11 cellular contexts compared by ENCODE assay signal in the genomic region with DNA sequence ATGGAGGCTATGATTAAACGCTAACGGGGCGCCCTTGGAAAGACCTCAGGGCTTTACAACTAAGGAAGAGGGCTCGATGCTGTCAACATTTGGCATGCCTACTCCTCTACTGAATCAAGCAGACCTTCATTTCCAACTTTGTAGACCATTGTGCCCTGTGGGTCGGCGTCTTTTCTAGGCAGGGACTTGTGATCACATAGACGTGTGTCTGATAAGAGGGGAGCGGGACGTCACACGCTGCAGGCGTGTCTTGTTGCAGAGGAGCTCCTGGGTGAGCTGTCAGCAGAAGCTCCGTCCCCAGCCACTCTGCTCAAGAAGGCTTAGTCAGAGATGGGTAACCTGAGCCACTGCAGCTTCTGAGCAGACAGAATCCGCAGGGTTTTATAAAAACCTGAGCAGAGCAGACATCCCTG. TPM values are rescaled to one million over a fixed set of nuclear protein-coding genes. Genes with fewer than 3 reads are reported as not detected.
DNase-seq lines count a peak whose midpoint lies in the region; ATAC-seq and TF ChIP-seq lines count a peak whose summit lies in the region.
"Had no signal": no experiment of that assay in that cellular context is flagged by ENCODE, and none has a peak within 500 bp of the region (broad histone marks: within the 10 kb centered on the region; RNA-seq: fewer than 3 reads in every experiment).

No MANE protein-coding gene starts in this region.

- H3K9me3 Mint-ChIP-seq in stimulated activated naive CD8-positive, alpha-beta T cell treated with anti-CD3 and anti-CD28 coated beads, Interleukin-15, Interleukin-2, amounts not matched to agents 100 ng/mL and 50 ng/mL, for 24 hours = no peaks in the 10 kb centered on the region
- H3K9me3 Mint-ChIP-seq in activated naive CD8-positive, alpha-beta T cell (ENCODE audit: low read depth) = no peaks in the 10 kb centered on the region
- H3K9me3 Mint-ChIP-seq in type B pancreatic cell = no peaks in the 10 kb centered on the region
- no peaks in the 10 kb centered on the region for H3K9me3 Mint-ChIP-seq in MCF 10A (ENCODE audit: unreplicated experiment)

- no peak overlapping the region for H3K27ac Mint-ChIP-seq in stimulated activated naive CD8-positive, alpha-beta T cell treated with anti-CD3 and anti-CD28 coated beads, Interleukin-15, Interleukin-2, amounts not matched to agents 100 ng/mL and 50 ng/mL, for 24 hours
- no peak overlapping the region for H3K27ac Mint-ChIP-seq in activated naive CD8-positive, alpha-beta T cell
- H3K27ac Mint-ChIP-seq in type B pancreatic cell = no peak overlapping the region
- H3K27ac Mint-ChIP-seq in MCF 10A (ENCODE audit: low read depth, unreplicated experiment) = no peak overlapping the region

- ATAC-seq in stimulated activated naive CD8-positive, alpha-beta T cell treated with anti-CD3 and anti-CD28 coated beads, Interleukin-15, Interleukin-2, amounts not matched to agents 100 U/mL and 50 U/mL, for 24 hours = no peak
- ATAC-seq in left cardiac atrium = peak in 1 of 2 donors; percentile 43
- ATAC-seq: body of pancreas had no signal

- CTCF ChIA-PET in MCF 10A (lab: Yijun Ruan, JAX) = interaction anchor here (0.6 to 2.7 kb wide), 7 partner anchors 18 to 1632 kb away, joined by 3 to 15 read pairs (median 4); no protein-coding TSS in a partner anchor

- TF ChIP-seq CTCF in type B pancreatic cell (conservative IDR thresholded peaks at IDR 0.05) (no peak), MCF 10A (IDR thresholded peaks at IDR 0.05; ENCODE audit: unreplicated experiment) (no peak)

- H3K27me3 Mint-ChIP-seq in stimulated activated naive CD8-positive, alpha-beta T cell treated with anti-CD3 and anti-CD28 coated beads, Interleukin-15, Interleukin-2, amounts not matched to agents 100 ng/mL and 50 ng/mL, for 24 hours = no peaks in the 10 kb centered on the region
- H3K27me3 Mint-ChIP-seq in activated naive CD8-positive, alpha-beta T cell = no peaks in the 10 kb centered on the region
- H3K27me3 Mint-ChIP-seq in type B pancreatic cell = no peaks in the 10 kb centered on the region
- H3K27me3 Mint-ChIP-seq in MCF 10A (ENCODE audit: insufficient read depth, unreplicated experiment) = no peaks in the 10 kb centered on the region
- H3K27me3 Mint-ChIP-seq: CD4-positive, CD25-positive, alpha-beta regulatory T cell had no signal

- H3K36me3 Mint-ChIP-seq in stimulated activated naive CD8-positive, alpha-beta T cell treated with anti-CD3 and anti-CD28 coated beads, Interleukin-15, Interleukin-2, amounts not matched to agents 100 ng/mL and 50 ng/mL, for 24 hours (ENCODE audit: low read depth) = no peaks in the 10 kb centered on the region
- H3K36me3 Mint-ChIP-seq in activated naive CD8-positive, alpha-beta T cell = no peaks in the 10 kb centered on the region
- H3K36me3 Mint-ChIP-seq in type B pancreatic cell = no peaks in the 10 kb centered on the region
- H3K36me3 Mint-ChIP-seq in MCF 10A (ENCODE audit: insufficient read depth, unreplicated experiment) = peaks cover 13% of the 10 kb centered on the region
- H3K36me3 Mint-ChIP-seq: CD4-positive, CD25-positive, alpha-beta regulatory T cell had no signal

- POLR2A ChIA-PET in MCF 10A (lab: Yijun Ruan, JAX) = interaction anchor here (4.0 to 4.8 kb wide), 3 partner anchors 19 to 98 kb away, joined by 36 to 130 read pairs (median 57); a partner anchor contains a TSS

- peaks cover 23% of the 10 kb centered on the region for H3K36me3 ChIP-seq in MG63

- BruUV-seq in MCF 10A (replicated peaks; lab: Mats Ljungman, UMichigan) = no TSS peak

- DNase-seq in stimulated activated naive CD8-positive, alpha-beta T cell treated with anti-CD3 and anti-CD28 coated beads, Interleukin-15, Interleukin-2, amounts not matched to agents 100 U/mL and 50 U/mL, for 24 hours = no peak
- peak; percentile 69 for DNase-seq in left cardiac atrium
- DNase-seq in type B pancreatic cell (ENCODE audit: extremely low spot score, unreplicated experiment) = no peak
- DNase-seq in MG63 = no peak
- DNase-seq in A172 (ENCODE audit: low spot score) = no peak
- no peak for DNase-seq in MCF 10A (ENCODE audit: unreplicated experiment)
- DNase-seq: body of pancreas; CD4-positive, CD25-positive, alpha-beta regulatory T cell; NCI-H1436 had no signal

- H3K4me3 ChIP-seq in MG63 = no peak overlapping the region
- H3K4me3 ChIP-seq: body of pancreas had no signal

- no peaks in the 10 kb centered on the region for H3K27me3 ChIP-seq in MG63
- H3K27me3 ChIP-seq: body of pancreas had no signal

- peaks cover 51% of the 10 kb centered on the region for H3K4me1 Mint-ChIP-seq in stimulated activated naive CD8-positive, alpha-beta T cell treated with anti-CD3 and anti-CD28 coated beads, Interleukin-15, Interleukin-2, amounts not matched to agents 100 ng/mL and 50 ng/mL, for 24 hours (ENCODE audit: low read depth)
- peaks cover 43% of the 10 kb centered on the region for H3K4me1 Mint-ChIP-seq in activated naive CD8-positive, alpha-beta T cell (ENCODE audit: low read depth)
- H3K4me1 Mint-ChIP-seq in type B pancreatic cell (ENCODE audit: unreplicated experiment) (peaks cover 24% of the 10 kb centered on the region), MCF 10A (ENCODE audit: insufficient read depth, unreplicated experiment) (peaks cover 9% of the 10 kb centered on the region)

- intact Hi-C loops in left cardiac atrium (cut with DNase I) = no loop called here
- intact Hi-C loops in MCF 10A (cut with micrococcal nuclease) = loop anchor here (5.0 to 10.0 kb wide), 2 partner anchors 96 to 284 kb away; a partner anchor contains a TSS

- peak overlapping the region; percentile 19 for H3K4me3 Mint-ChIP-seq in stimulated activated naive CD8-positive, alpha-beta T cell treated with anti-CD3 and anti-CD28 coated beads, Interleukin-15, Interleukin-2, amounts not matched to agents 100 ng/mL and 50 ng/mL, for 24 hours
- H3K4me3 Mint-ChIP-seq in activated naive CD8-positive, alpha-beta T cell = peak overlapping the region; percentile 90
- H3K4me3 Mint-ChIP-seq in type B pancreatic cell (peak overlapping the region; percentile 52), MCF 10A (ENCODE audit: unreplicated experiment) (no peak overlapping the region)

- no peaks in the 10 kb centered on the region for H3K9me3 ChIP-seq in MG63
- H3K9me3 ChIP-seq: body of pancreas had no signal

RNA-seq across cellular contexts. Expression of a gene that starts 2.8 kb away (rescaled TPM):
- 10 to 100 TPM; 60.9 to 70.4 TPM for total RNA-seq in left cardiac atrium
- total RNA-seq in type B pancreatic cell (ENCODE audit: low replicate concordance) = 50.4 and 97.5 TPM in 2 replicates
- 13.4 and 31.1 TPM in 2 replicates for total RNA-seq in MG63 (2014; rRNA removed; shearing (Covaris generic); ENCODE audit: low replicate concordance)
- 26.0 and 39.3 TPM in 2 replicates for total RNA-seq in A172 (2014; rRNA removed; shearing (Covaris generic))
- total RNA-seq in MCF 10A (2022) = 77.4 and 86.6 TPM in 2 replicates

RNA-seq across cellular contexts. Expression of a gene that starts 30.7 kb away (rescaled TPM):
- 10 to 100 TPM; 29.1 to 35.3 TPM for total RNA-seq in left cardiac atrium
- 116 and 132 TPM in 2 replicates for total RNA-seq in type B pancreatic cell (ENCODE audit: low replicate concordance)
- total RNA-seq in MG63 (2014; rRNA removed; shearing (Covaris generic); ENCODE audit: low replicate concordance) = 94.3 and 129 TPM in 2 replicates
- total RNA-seq in A172 (2014; rRNA removed; shearing (Covaris generic)) = 120 and 149 TPM in 2 replicates
- 111 and 131 TPM in 2 replicates for total RNA-seq in MCF 10A (2022)
